In the genomic region with DNA sequence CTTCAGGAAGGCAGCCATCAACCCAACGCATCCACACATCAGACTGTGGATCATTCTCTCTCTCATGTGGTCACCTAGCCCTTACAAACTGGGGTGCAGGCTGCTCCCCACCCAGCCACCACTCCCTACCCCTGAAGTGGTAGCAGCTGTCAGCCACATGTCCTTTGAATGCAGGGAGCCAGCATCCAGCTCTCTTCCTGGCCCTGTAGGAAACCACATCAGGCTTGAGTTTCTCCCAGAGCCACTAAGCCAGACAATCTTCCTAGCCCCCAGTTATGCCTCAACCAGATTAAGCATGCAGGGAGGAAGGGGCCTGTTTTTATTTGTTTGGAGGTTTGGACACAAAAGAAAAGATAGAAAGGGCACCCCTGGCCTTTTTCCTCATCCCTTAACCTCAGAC, we compare ENCODE assay signal across 14 cellular contexts. TPM values are rescaled to one million over a fixed set of nuclear protein-coding genes. Genes with fewer than 3 reads are reported as not detected.
A peak's percentile ranks its signal among the peaks of the same experiment; 100 is the strongest.
DNase-seq lines count a peak whose midpoint lies in the region; ATAC-seq and TF ChIP-seq lines count a peak whose summit lies in the region.
"Had no signal": no experiment of that assay in that cellular context is flagged by ENCODE, and none has a peak within 500 bp of the region (broad histone marks: within the 10 kb centered on the region; RNA-seq: fewer than 3 reads in every experiment).

No MANE protein-coding gene starts in this region.

- CTCF ChIA-PET in activated CD8-positive, alpha-beta T cell treated with anti-CD3 and anti-CD28 coated beads, Interleukin-2, amount 10 ng/mL, durations not matched to agents 7 days and 5 days (lab: Charles Lee) = interaction anchor here (0.8 kb wide), 1 partner anchor 292 kb away, joined by 3 read pairs; no protein-coding TSS in a partner anchor

- H3K27ac Mint-ChIP-seq in natural killer cell treated with Interleukin-12 subunit alpha and Interleukin-12 subunit beta and Interleukin-15 and Interleukin-18, amount 100 ng/mL, for 72 hours = peak overlapping the region; percentile 42 to 44
- H3K27ac Mint-ChIP-seq in natural killer cell (peak overlapping the region in 1 of 2 donors; percentile 54), immature natural killer cell (peak overlapping the region in 4 of 6 donors; percentile 13 to 78 (median 40))
- peak overlapping the region; percentile 23 for H3K27ac Mint-ChIP-seq in activated CD8-positive, alpha-beta T cell treated with anti-CD3 and anti-CD28 coated beads, Interleukin-2, amount 10 ng/mL, durations not matched to agents 7 days and 5 days

- H3K36me3 Mint-ChIP-seq in natural killer cell treated with Interleukin-12 subunit alpha and Interleukin-12 subunit beta and Interleukin-15 and Interleukin-18, amount 100 ng/mL, for 72 hours = no peaks in the 10 kb centered on the region
- H3K36me3 Mint-ChIP-seq in natural killer cell = no peaks in the 10 kb centered on the region
- H3K36me3 Mint-ChIP-seq in activated CD8-positive, alpha-beta T cell treated with anti-CD3 and anti-CD28 coated beads, Interleukin-2, amount 10 ng/mL, durations not matched to agents 7 days and 5 days (ENCODE audit: low read depth) = no peaks in the 10 kb centered on the region
- H3K36me3 Mint-ChIP-seq in immature natural killer cell = peaks cover 0 to 7% (median 3%) of the 10 kb centered on the region in 3 donors
- H3K36me3 Mint-ChIP-seq: CD14-positive monocyte had no signal

- no peak for DNase-seq in natural killer cell treated with Interleukin-12 subunit alpha and Interleukin-12 subunit beta and Interleukin-15 and Interleukin-18, amount 100 ng/mL, for 72 hours (ENCODE audit: low spot score)
- DNase-seq in natural killer cell (no peak), HCEC 1CT (peak; percentile 20), immature natural killer cell (no peak), GM19240 (ENCODE audit: insufficient read length, low spot score) (no peak)
- DNase-seq in activated CD8-positive, alpha-beta T cell treated with anti-CD3 and anti-CD28 coated beads, Interleukin-2, amount 10 ng/mL, durations not matched to agents 7 days and 5 days = no peak
- DNase-seq: DMS79, GM23248 had no signal

- no peaks in the 10 kb centered on the region for H3K9me3 Mint-ChIP-seq in natural killer cell treated with Interleukin-12 subunit alpha and Interleukin-12 subunit beta and Interleukin-15 and Interleukin-18, amount 100 ng/mL, for 72 hours
- H3K9me3 Mint-ChIP-seq in natural killer cell = no peaks in the 10 kb centered on the region
- no peaks in the 10 kb centered on the region for H3K9me3 Mint-ChIP-seq in activated CD8-positive, alpha-beta T cell treated with anti-CD3 and anti-CD28 coated beads, Interleukin-2, amount 10 ng/mL, durations not matched to agents 7 days and 5 days (ENCODE audit: insufficient read depth)
- H3K9me3 Mint-ChIP-seq in immature natural killer cell = peaks cover 0 to 3% (median 0%) of the 10 kb centered on the region in 6 donors

- no peak for ATAC-seq in natural killer cell treated with Interleukin-12 subunit alpha and Interleukin-12 subunit beta and Interleukin-15 and Interleukin-18, amount 100 ng/mL, for 72 hours
- ATAC-seq in natural killer cell = no peak
- ATAC-seq in activated CD8-positive, alpha-beta T cell treated with anti-CD3 and anti-CD28 coated beads, Interleukin-2, amount 10 ng/mL, durations not matched to agents 7 days and 5 days = no peak
- no peak for ATAC-seq in GM18907 (IDR thresholded peaks at IDR 0.05; ENCODE audit: unreplicated experiment)
- no peak for ATAC-seq in activated CD4-positive, CD25-positive, alpha-beta regulatory T cell treated with anti-CD3 and anti-CD28 coated beads, Interleukin-2, amount 50 U/mL, for 24 hours
- ATAC-seq: A549 had no signal

- no peaks in the 10 kb centered on the region for H3K27me3 Mint-ChIP-seq in natural killer cell treated with Interleukin-12 subunit alpha and Interleukin-12 subunit beta and Interleukin-15 and Interleukin-18, amount 100 ng/mL, for 72 hours
- H3K27me3 Mint-ChIP-seq in natural killer cell (ENCODE audit: low read depth in 2 of 2) (no peaks in the 10 kb centered on the region), immature natural killer cell (ENCODE audit: low read depth in 3 of 3) (peaks cover 0 to 4% (median 0%) of the 10 kb centered on the region in 3 donors)
- peaks cover 8% of the 10 kb centered on the region for H3K27me3 Mint-ChIP-seq in activated CD8-positive, alpha-beta T cell treated with anti-CD3 and anti-CD28 coated beads, Interleukin-2, amount 10 ng/mL, durations not matched to agents 7 days and 5 days (ENCODE audit: low read depth)

- no peak for TF ChIP-seq CTCF in natural killer cell (IDR thresholded peaks at IDR 0.05)

- intact Hi-C loops in natural killer cell (cut with micrococcal nuclease) = loop anchor here (10.0 kb wide), 1 partner anchor 427 kb away; no protein-coding TSS in a partner anchor

- no peak overlapping the region for H3K4me3 Mint-ChIP-seq in natural killer cell treated with Interleukin-12 subunit alpha and Interleukin-12 subunit beta and Interleukin-15 and Interleukin-18, amount 100 ng/mL, for 72 hours
- no peak overlapping the region for H3K4me3 Mint-ChIP-seq in natural killer cell
- no peak overlapping the region for H3K4me3 Mint-ChIP-seq in activated CD8-positive, alpha-beta T cell treated with anti-CD3 and anti-CD28 coated beads, Interleukin-2, amount 10 ng/mL, durations not matched to agents 7 days and 5 days
- no peak overlapping the region for H3K4me3 Mint-ChIP-seq in immature natural killer cell
- H3K4me3 Mint-ChIP-seq: CD14-positive monocyte had no signal

- POLR2A ChIA-PET in activated CD8-positive, alpha-beta T cell treated with anti-CD3 and anti-CD28 coated beads, Interleukin-2, amount 10 ng/mL, durations not matched to agents 7 days and 5 days (lab: Charles Lee) = interaction anchor here (0.6 kb wide), 1 partner anchor 8 kb away, joined by 3 read pairs; no protein-coding TSS in a partner anchor

- H3K4me1 Mint-ChIP-seq in natural killer cell treated with Interleukin-12 subunit alpha and Interleukin-12 subunit beta and Interleukin-15 and Interleukin-18, amount 100 ng/mL, for 72 hours (ENCODE audit: low read depth in 2 of 2) = peaks cover 22 to 31% of the 10 kb centered on the region in 2 donors
- peaks cover 29 to 35% of the 10 kb centered on the region in 2 donors for H3K4me1 Mint-ChIP-seq in natural killer cell
- H3K4me1 Mint-ChIP-seq in activated CD8-positive, alpha-beta T cell treated with anti-CD3 and anti-CD28 coated beads, Interleukin-2, amount 10 ng/mL, durations not matched to agents 7 days and 5 days (ENCODE audit: low read depth) = peaks cover 64% of the 10 kb centered on the region
- peaks cover 74 to 75% of the 10 kb centered on the region in 2 donors for H3K4me1 Mint-ChIP-seq in immature natural killer cell
- H3K4me1 Mint-ChIP-seq: CD14-positive monocyte had no signal

RNA-seq across cellular contexts. Expression of a gene that starts 52.8 kb away (rescaled TPM):
- not detected for total RNA-seq in natural killer cell treated with Interleukin-12 subunit alpha and Interleukin-12 subunit beta and Interleukin-15 and Interleukin-18, amount 100 ng/mL, for 72 hours
- total RNA-seq in natural killer cell = not detected
- not detected for total RNA-seq in activated CD8-positive, alpha-beta T cell treated with anti-CD3 and anti-CD28 coated beads, Interleukin-2, amount 10 ng/mL, durations not matched to agents 7 days and 5 days
- polyA plus RNA-seq in immature natural killer cell = not detected
- total RNA-seq: GM23248 had no signal
- polyA plus RNA-seq: A549, AG04450, BJ, CD14-positive monocyte, GM23248 had no signal
